Comparison of ENCODE assay signal across 14 cellular contexts in the genomic region with DNA sequence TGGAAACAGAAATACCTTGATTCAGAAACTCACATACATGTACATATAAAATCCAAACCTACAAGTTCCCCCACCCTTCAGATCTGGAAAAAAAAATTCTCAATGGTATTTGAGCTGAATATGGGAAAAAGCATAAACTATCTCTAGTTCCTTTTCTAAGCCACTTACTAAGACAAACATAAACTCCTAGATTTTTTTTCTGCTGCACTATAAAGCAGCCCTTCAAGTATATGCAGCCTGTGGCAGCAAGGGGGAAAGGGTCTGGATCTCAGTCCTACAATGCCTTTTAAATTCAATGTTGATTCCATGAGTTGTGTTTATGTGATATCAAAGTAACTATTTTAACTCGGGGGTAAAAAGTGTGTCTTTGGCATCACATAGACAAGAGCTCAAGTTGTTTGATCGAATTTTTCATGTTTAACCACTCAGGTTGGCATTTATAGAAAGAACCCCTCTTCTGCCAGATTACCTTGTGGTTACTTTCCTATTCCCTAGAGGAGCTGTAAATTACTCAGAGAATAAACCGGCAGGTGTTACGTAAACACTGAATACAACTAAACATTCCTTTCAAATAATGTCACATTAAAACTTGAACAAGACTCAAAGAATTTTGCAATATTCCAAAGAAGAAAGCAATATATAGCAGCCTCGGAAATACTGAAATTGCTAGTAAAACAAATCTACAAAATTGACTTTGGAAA.
A peak's percentile ranks its signal among the peaks of the same experiment; 100 is the strongest.
DNase-seq lines count a peak whose midpoint lies in the region; ATAC-seq and TF ChIP-seq lines count a peak whose summit lies in the region.
"Had no signal": no experiment of that assay in that cellular context is flagged by ENCODE, and none has a peak within 500 bp of the region (broad histone marks: within the 10 kb centered on the region; RNA-seq: fewer than 3 reads in every experiment).

No MANE protein-coding gene starts in this region.

- intact Hi-C loops in vagina (cut with DNase I) = no loop called here
- intact Hi-C loops in CD8-positive, alpha-beta T cell (cut with DNase I, micrococcal nuclease) = no loop called here
- intact Hi-C loops in activated CD4-positive, alpha-beta T cell treated with anti-CD3 and anti-CD28 coated beads, Interleukin-2, amount 10 ng/mL, durations not matched to agents 24 days and 14 days (cut with micrococcal nuclease) = no loop called here

- POLR2A ChIA-PET in CD8-positive, alpha-beta T cell (lab: Charles Lee) = no interaction called here

- no peak overlapping the region for H3K27ac ChIP-seq in osteoblast (ENCODE audit: low read depth, low read length)
- H3K27ac ChIP-seq in vagina = no peak overlapping the region
- H3K27ac ChIP-seq in CD8-positive, alpha-beta T cell (ENCODE audit: low read depth, low read length) = no peak overlapping the region
- H3K27ac ChIP-seq: neutrophil, tibial nerve had no signal

- H3K36me3 Mint-ChIP-seq in CD8-positive, alpha-beta T cell = no peaks in the 10 kb centered on the region
- no peaks in the 10 kb centered on the region for H3K36me3 Mint-ChIP-seq in activated CD4-positive, alpha-beta T cell treated with anti-CD3 and anti-CD28 coated beads, Interleukin-2, amount 10 ng/mL, durations not matched to agents 24 days and 14 days (ENCODE audit: low read depth)

- no peak for ATAC-seq in HG02884 (IDR thresholded peaks at IDR 0.05; ENCODE audit: unreplicated experiment)
- ATAC-seq in CD8-positive, alpha-beta T cell = no peak
- ATAC-seq: activated T-cell treated with anti-CD3 and anti-CD28 coated beads, Interleukin-2, amount 50 U/mL, for 72 hours had no signal

- H3K4me3 Mint-ChIP-seq in CD8-positive, alpha-beta T cell = no peak overlapping the region
- H3K4me3 Mint-ChIP-seq in activated CD4-positive, alpha-beta T cell treated with anti-CD3 and anti-CD28 coated beads, Interleukin-2, amount 10 ng/mL, durations not matched to agents 24 days and 14 days = no peak overlapping the region
- H3K4me3 Mint-ChIP-seq: activated T-cell treated with anti-CD3 and anti-CD28 coated beads, Interleukin-2, amount 50 U/mL, for 72 hours had no signal

- no peaks in the 10 kb centered on the region for H3K9me3 Mint-ChIP-seq in CD8-positive, alpha-beta T cell
- H3K9me3 Mint-ChIP-seq in activated CD4-positive, alpha-beta T cell treated with anti-CD3 and anti-CD28 coated beads, Interleukin-2, amount 10 ng/mL, durations not matched to agents 24 days and 14 days = no peaks in the 10 kb centered on the region
- H3K9me3 Mint-ChIP-seq: activated T-cell treated with anti-CD3 and anti-CD28 coated beads, Interleukin-2, amount 50 U/mL, for 72 hours had no signal

- H3K4me1 ChIP-seq in osteoblast (ENCODE audit: insufficient read depth, low read length) (peaks cover 18% of the 10 kb centered on the region), vagina (no peaks in the 10 kb centered on the region)
- no peaks in the 10 kb centered on the region for H3K4me1 ChIP-seq in CD8-positive, alpha-beta T cell (ENCODE audit: insufficient read depth, low read length)

- no peak for TF ChIP-seq POLR2A in vagina (IDR thresholded peaks at IDR 0.05)

- H3K27me3 ChIP-seq in osteoblast (ENCODE audit: insufficient read depth, low read length) (peaks cover 10% of the 10 kb centered on the region), vagina (no peaks in the 10 kb centered on the region)
- H3K27me3 ChIP-seq in CD8-positive, alpha-beta T cell (ENCODE audit: insufficient read depth, low read length) = no peaks in the 10 kb centered on the region
- H3K27me3 ChIP-seq: neutrophil, tibial nerve had no signal

- H3K27me3 Mint-ChIP-seq in CD8-positive, alpha-beta T cell (ENCODE audit: low read depth) = peaks cover 9% of the 10 kb centered on the region
- H3K27me3 Mint-ChIP-seq in activated CD4-positive, alpha-beta T cell treated with anti-CD3 and anti-CD28 coated beads, Interleukin-2, amount 10 ng/mL, durations not matched to agents 24 days and 14 days = peaks cover 2% of the 10 kb centered on the region

- DNase-seq in GM03348 (ENCODE audit: low spot score) = peak; percentile 67
- peak; percentile 46 for DNase-seq in NCI-H1436 (lab: John Stamatoyannopoulos, UW)
- peak; percentile 76 for DNase-seq in dedifferentiated amniotic fluid mesenchymal stem cell (ENCODE audit: extremely low spot score)
- no peak for DNase-seq in osteoblast (ENCODE audit: insufficient read length, low spot score, missing footprints)
- DNase-seq in vagina (ENCODE audit: extremely low spot score in 2 of 2) = no peak
- no peak for DNase-seq in CD8-positive, alpha-beta T cell
- no peak for DNase-seq in activated CD4-positive, alpha-beta T cell treated with anti-CD3 and anti-CD28 coated beads, Interleukin-2, amount 10 ng/mL, durations not matched to agents 24 days and 14 days
- DNase-seq: activated T-cell treated with anti-CD3 and anti-CD28 coated beads, Interleukin-2, amount 50 U/mL, for 72 hours; aorta; SW 1271 had no signal

- CTCF ChIA-PET in CD8-positive, alpha-beta T cell (lab: Charles Lee) = interaction anchor here (1.1 to 1.5 kb wide), 2 partner anchors 14 to 26 kb away, joined by 3 to 6 read pairs; no protein-coding TSS in a partner anchor

- H3K4me2 ChIP-seq in osteoblast (ENCODE audit: insufficient read depth, low read length) = peak overlapping the region; percentile 73

- no peaks in the 10 kb centered on the region for H3K79me2 ChIP-seq in osteoblast (ENCODE audit: insufficient read depth, low read length)

- H3K4me3 ChIP-seq in osteoblast (ENCODE audit: insufficient read depth, low read length) = no peak overlapping the region
- H3K4me3 ChIP-seq in vagina = no peak overlapping the region
- no peak overlapping the region for H3K4me3 ChIP-seq in CD8-positive, alpha-beta T cell (ENCODE audit: low read depth, low read length)
- H3K4me3 ChIP-seq: HAP-1, tibial nerve had no signal

- TF ChIP-seq CTCF in osteoblast (IDR thresholded peaks at IDR 0.05; ENCODE audit: extremely low read depth, low read depth, low read length) = no peak
- no peak for TF ChIP-seq CTCF in vagina (IDR thresholded peaks at IDR 0.05)
- TF ChIP-seq CTCF in CD8-positive, alpha-beta T cell (IDR thresholded peaks at IDR 0.05) = no peak

- no peak overlapping the region for H2AFZ ChIP-seq in osteoblast (ENCODE audit: low read length)

- H3K9me3 ChIP-seq in osteoblast (ENCODE audit: low read depth, low read length) = no peaks in the 10 kb centered on the region
- H3K9me3 ChIP-seq in vagina = no peaks in the 10 kb centered on the region
- H3K9me3 ChIP-seq in CD8-positive, alpha-beta T cell (ENCODE audit: low read length) = no peaks in the 10 kb centered on the region
- H3K9me3 ChIP-seq: HAP-1, neutrophil, tibial nerve had no signal

- H3K36me3 ChIP-seq in osteoblast (ENCODE audit: insufficient read depth, low read length) (no peaks in the 10 kb centered on the region), vagina (no peaks in the 10 kb centered on the region)
- H3K36me3 ChIP-seq in CD8-positive, alpha-beta T cell (ENCODE audit: insufficient read depth, low read length) = no peaks in the 10 kb centered on the region
- H3K36me3 ChIP-seq: HAP-1, neutrophil, tibial nerve had no signal

- H4K20me1 ChIP-seq in osteoblast (ENCODE audit: insufficient read depth, low read length) = no peaks in the 10 kb centered on the region

- no peak overlapping the region for H3K27ac Mint-ChIP-seq in CD8-positive, alpha-beta T cell
- H3K27ac Mint-ChIP-seq in activated CD4-positive, alpha-beta T cell treated with anti-CD3 and anti-CD28 coated beads, Interleukin-2, amount 10 ng/mL, durations not matched to agents 24 days and 14 days = no peak overlapping the region
- H3K27ac Mint-ChIP-seq: activated T-cell treated with anti-CD3 and anti-CD28 coated beads, Interleukin-2, amount 50 U/mL, for 72 hours had no signal

- no peaks in the 10 kb centered on the region for H3K4me1 Mint-ChIP-seq in CD8-positive, alpha-beta T cell (ENCODE audit: low read depth)
- H3K4me1 Mint-ChIP-seq in activated CD4-positive, alpha-beta T cell treated with anti-CD3 and anti-CD28 coated beads, Interleukin-2, amount 10 ng/mL, durations not matched to agents 24 days and 14 days = no peaks in the 10 kb centered on the region

Comparison
In these comparisons a context has a peak if more than half of its experiments do, and no peak if none do; other contexts are left out.
1. DNase-seq: peak in GM03348 (single experiment), NCI-H1436 (single experiment) and dedifferentiated amniotic fluid mesenchymal stem cell (single experiment); none in osteoblast (single experiment), vagina (0 of 2), CD8-positive, alpha-beta T cell (0 of 7) and activated CD4-positive, alpha-beta T cell treated with anti-CD3 and anti-CD28 coated beads, Interleukin-2, amount 10 ng/mL, durations not matched to agents 24 days and 14 days (single experiment).